In the genomic region with DNA sequence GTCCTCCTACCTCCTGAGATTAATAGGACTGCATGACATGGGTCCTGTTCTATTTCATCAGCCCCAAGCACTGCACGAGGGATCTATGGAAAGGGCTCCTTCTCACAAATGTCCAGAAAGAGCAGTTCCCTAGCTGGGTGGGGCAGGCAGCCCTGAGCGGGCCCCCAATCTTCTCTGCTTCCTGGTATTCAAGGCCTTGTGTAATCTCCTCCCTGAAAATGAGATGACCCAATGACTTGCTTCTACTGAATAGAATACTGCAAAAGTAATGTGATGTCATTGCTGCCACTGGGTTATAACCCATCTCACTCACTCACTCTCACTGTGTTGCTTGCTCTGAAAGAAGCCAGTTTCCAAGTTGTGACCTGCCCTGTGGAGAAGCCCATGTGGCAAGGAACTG, we compare ENCODE assay signal across 21 cellular contexts.
A peak's percentile ranks its signal among the peaks of the same experiment; 100 is the strongest.
DNase-seq lines count a peak whose midpoint lies in the region; ATAC-seq, FAIRE-seq and TF ChIP-seq lines count a peak whose summit lies in the region.
"Had no signal": no experiment of that assay in that cellular context is flagged by ENCODE, and none has a peak within 500 bp of the region (broad histone marks: within the 10 kb centered on the region; RNA-seq: fewer than 3 reads in every experiment).

No MANE protein-coding gene starts in this region.

- no peak for TF ChIP-seq POLR2A in erythroblast (IDR thresholded peaks at IDR 0.05; ENCODE audit: low read length)

- peaks cover 24% of the 10 kb centered on the region for H3K36me3 Mint-ChIP-seq in central memory CD8-positive, alpha-beta T cell (ENCODE audit: insufficient read depth)
- H3K36me3 Mint-ChIP-seq: stimulated activated memory B cell treated with anti-CD40 and anti-IgM and Interleukin-4, amounts not matched to agents 10 μg/mL and 1 μg/mL and 100 μg/mL, for 72 hours had no signal

- H3K4me1 Mint-ChIP-seq in central memory CD8-positive, alpha-beta T cell, result peaks cover 41% of the 10 kb centered on the region
- H3K4me1 Mint-ChIP-seq: stimulated activated memory B cell treated with anti-CD40 and anti-IgM and Interleukin-4, amounts not matched to agents 10 μg/mL and 1 μg/mL and 100 μg/mL, for 72 hours had no signal

- H3K4me3 Mint-ChIP-seq in central memory CD8-positive, alpha-beta T cell, result no peak overlapping the region
- H3K4me3 Mint-ChIP-seq: stimulated activated memory B cell treated with anti-CD40 and anti-IgM and Interleukin-4, amounts not matched to agents 10 μg/mL and 1 μg/mL and 100 μg/mL, for 72 hours had no signal

- peak overlapping the region; percentile 25 for H3K27ac Mint-ChIP-seq in central memory CD8-positive, alpha-beta T cell (ENCODE audit: low read depth)
- H3K27ac Mint-ChIP-seq: stimulated activated memory B cell treated with anti-CD40 and anti-IgM and Interleukin-4, amounts not matched to agents 10 μg/mL and 1 μg/mL and 100 μg/mL, for 72 hours had no signal

- DNase-seq in NOMO-1 (lab: John Stamatoyannopoulos, UW; ENCODE audit: unreplicated experiment in 2 of 2) (peak; percentile 23 to 42), NOMO-1 treated with dmso at 0.1 percent for 144 hours (lab: John Stamatoyannopoulos, UW; ENCODE audit: unreplicated experiment) (no peak), GM19239 (ENCODE audit: insufficient read length, low spot score) (no peak), renal cortical epithelial cell (ENCODE audit: low read depth) (peak; percentile 30), erythroblast (lab: John Stamatoyannopoulos, UW) (no peak)
- DNase-seq in central memory CD8-positive, alpha-beta T cell (ENCODE audit: low spot score in 2 of 2), result no peak
- no peak for DNase-seq in stimulated activated CD8-positive, alpha-beta memory T cell treated with anti-CD3 and anti-CD28 coated beads, Interleukin-4, amount 100 ng/mL, for 48 hours
- DNase-seq: activated CD4-positive, alpha-beta T cell treated with anti-CD3 and anti-CD28 coated beads for 48 hours; activated effector memory CD4-positive, alpha-beta T cell treated with anti-CD3 and anti-CD28 coated beads, Interleukin-2, amount 50 U/mL, for 16 hours; effector CD4-positive, alpha-beta T cell; EL; kidney; NCI-H2107; NCI-H524 treated with DMSO at 0.1 percent for 48 hours; sigmoid colon; SW 1271; tibial artery had no signal

- no peaks in the 10 kb centered on the region for H3K27me3 Mint-ChIP-seq in central memory CD8-positive, alpha-beta T cell
- H3K27me3 Mint-ChIP-seq: stimulated activated memory B cell treated with anti-CD40 and anti-IgM and Interleukin-4, amounts not matched to agents 10 μg/mL and 1 μg/mL and 100 μg/mL, for 72 hours had no signal

- H3K9me3 Mint-ChIP-seq in central memory CD8-positive, alpha-beta T cell, result no peaks in the 10 kb centered on the region
- H3K9me3 Mint-ChIP-seq: stimulated activated memory B cell treated with anti-CD40 and anti-IgM and Interleukin-4, amounts not matched to agents 10 μg/mL and 1 μg/mL and 100 μg/mL, for 72 hours had no signal

- FAIRE-seq in GM19239 (lab: Jason Lieb, UNC), result peak; percentile 42
- FAIRE-seq: D721Med, kidney had no signal

- ATAC-seq in central memory CD8-positive, alpha-beta T cell (replicated peaks; ENCODE audit: extremely low read depth, poor library complexity, severe bottlenecking), result no peak
- ATAC-seq in HG03378 (IDR thresholded peaks at IDR 0.05; ENCODE audit: unreplicated experiment), result no peak
- ATAC-seq: gastroesophageal sphincter; stimulated activated memory B cell treated with anti-CD40 and anti-IgM and Interleukin-4, amounts not matched to agents 10 μg/mL and 1 μg/mL and 100 μg/mL, for 72 hours had no signal

Comparison
In these comparisons a context has a peak if more than half of its experiments do, and no peak if none do; other contexts are left out.
1. DNase-seq: peak in NOMO-1 (2 of 2) and renal cortical epithelial cell (single experiment); none in NOMO-1 treated with dmso at 0.1 percent for 144 hours (single experiment), GM19239 (single experiment), central memory CD8-positive, alpha-beta T cell (0 of 2), erythroblast (0 of 2) and stimulated activated CD8-positive, alpha-beta memory T cell treated with anti-CD3 and anti-CD28 coated beads, Interleukin-4, amount 100 ng/mL, for 48 hours (single experiment).